ENCODE assay signal across 13 cellular contexts in genomic region chr1:8905582-8906191, GRCh38. TPM values are rescaled to one million over a fixed set of nuclear protein-coding genes. Genes with fewer than 3 reads are reported as not detected.
DNase-seq lines count a peak whose midpoint lies in the region; ATAC-seq and TF ChIP-seq lines count a peak whose summit lies in the region.
"Had no signal": no experiment of that assay in that cellular context is flagged by ENCODE, and none has a peak within 500 bp of the region (broad histone marks: within the 10 kb centered on the region; RNA-seq: fewer than 3 reads in every experiment).

No MANE protein-coding gene starts in this region.

- 50% methylated on average over 9 of the region's 9 CpGs for WGBS in smooth muscle cell (ENCODE audit: low lambda C conversion rate)

- H3K36me3 Mint-ChIP-seq in activated CD8-positive, alpha-beta T cell treated with anti-CD3 and anti-CD28 coated beads for 36 hours (ENCODE audit: low read depth) = peaks cover 25% of the 10 kb centered on the region

- peak overlapping the region; percentile 74 for H3K27ac Mint-ChIP-seq in activated CD8-positive, alpha-beta T cell treated with anti-CD3 and anti-CD28 coated beads for 36 hours

- H3K27ac ChIP-seq in HEK293 (ENCODE audit: extremely low read depth, low read depth, low read length) = no peak overlapping the region
- peak overlapping the region; percentile 81 for H3K27ac ChIP-seq in epithelial cell of prostate
- peak overlapping the region; percentile 87 for H3K27ac ChIP-seq in smooth muscle cell (ENCODE audit: low read depth)

- CTCF ChIA-PET in HEK293 (lab: Yijun Ruan, JAX) = no interaction called here
- CTCF ChIA-PET in activated CD8-positive, alpha-beta T cell treated with anti-CD3 and anti-CD28 coated beads for 36 hours (lab: Charles Lee) = interaction anchor here (2.6 kb wide), 1 partner anchor 99 kb away, joined by 11 read pairs; no protein-coding TSS in a partner anchor

- peaks cover 49% of the 10 kb centered on the region for H3K4me1 Mint-ChIP-seq in activated CD8-positive, alpha-beta T cell treated with anti-CD3 and anti-CD28 coated beads for 36 hours (ENCODE audit: low read depth)

- no peaks in the 10 kb centered on the region for H3K79me2 ChIP-seq in smooth muscle cell (ENCODE audit: low read depth)

- intact Hi-C loops in activated CD8-positive, alpha-beta T cell treated with anti-CD3 and anti-CD28 coated beads for 36 hours (cut with micrococcal nuclease) = no loop called here

- H3K4me2 ChIP-seq in smooth muscle cell = peak overlapping the region; percentile 39

- H3K27me3 Mint-ChIP-seq in activated CD8-positive, alpha-beta T cell treated with anti-CD3 and anti-CD28 coated beads for 36 hours = no peaks in the 10 kb centered on the region

- no peaks in the 10 kb centered on the region for H3K27me3 ChIP-seq in smooth muscle cell (ENCODE audit: low read depth)

- DNase-seq in activated CD8-positive, alpha-beta T cell treated with anti-CD3 and anti-CD28 coated beads for 36 hours = no peak
- DNase-seq in epithelial cell of prostate (ENCODE audit: low read depth, low spot score) = no peak
- DNase-seq in smooth muscle cell (lab: John Stamatoyannopoulos, UW; ENCODE audit: unreplicated experiment) = no peak
- no peak for DNase-seq in retina
- DNase-seq in OCI-M2 (lab: John Stamatoyannopoulos, UW; ENCODE audit: unreplicated experiment) = no peak
- no peak for DNase-seq in NCI-H2029 treated with DMSO at 0.1 percent for 48 hours (lab: John Stamatoyannopoulos, UW)
- DNase-seq: activated CD4-positive, alpha-beta T cell treated with anti-CD3 and anti-CD28 coated beads, Interleukin-2, amount 50 U/mL, for 4 hours; caudate nucleus; DMS79 treated with DMSO at 0.1 percent for 48 hours; hippocampal formation; midbrain; Right ventricle myocardium superior had no signal

- no peaks in the 10 kb centered on the region for H3K4me1 ChIP-seq in HEK293 (ENCODE audit: control insufficient read depth, insufficient read depth, low read length)
- H3K4me1 ChIP-seq in smooth muscle cell (ENCODE audit: low read depth) = peaks cover 24% of the 10 kb centered on the region

- peaks cover 32% of the 10 kb centered on the region for H3F3A ChIP-seq in smooth muscle cell (ENCODE audit: low read depth)

- peak overlapping the region; percentile 13 for H3K9ac ChIP-seq in smooth muscle cell (ENCODE audit: low read depth)

- POLR2A ChIA-PET in HEK293 (lab: Yijun Ruan, JAX) = no interaction called here
- POLR2A ChIA-PET in activated CD8-positive, alpha-beta T cell treated with anti-CD3 and anti-CD28 coated beads for 36 hours (lab: Charles Lee) = interaction anchor here (0.6 to 1.0 kb wide), 2 partner anchors 34 to 66 kb away, joined by 3 read pairs; no protein-coding TSS in a partner anchor

- no peaks in the 10 kb centered on the region for H3K9me3 ChIP-seq in HEK293 (ENCODE audit: control insufficient read depth, insufficient read depth, low read depth, low read length)
- no peaks in the 10 kb centered on the region for H3K9me3 ChIP-seq in smooth muscle cell (replicated peaks; ENCODE audit: low read depth)

- peak overlapping the region; percentile 69 for H2AFZ ChIP-seq in smooth muscle cell (ENCODE audit: low read depth)

- TF ChIP-seq CTCF in HEK293 (tag by site-specific recombination; IDR thresholded peaks at IDR 0.05) (no peak), smooth muscle cell (IDR thresholded peaks at IDR 0.05; ENCODE audit: borderline replicate concordance, insufficient read depth, poor library complexity, severe bottlenecking) (no peak)
- no peak for TF ChIP-seq CTCF in activated CD8-positive, alpha-beta T cell treated with anti-CD3 and anti-CD28 coated beads for 36 hours (IDR thresholded peaks at IDR 0.05)

- no peak for ATAC-seq in activated CD8-positive, alpha-beta T cell treated with anti-CD3 and anti-CD28 coated beads for 36 hours

- H3K36me3 ChIP-seq in HEK293 (ENCODE audit: control insufficient read depth in 2 of 2, insufficient read depth in 1 of 2, low read length in 2 of 2) = no peaks in the 10 kb centered on the region
- H3K36me3 ChIP-seq in smooth muscle cell (ENCODE audit: low read depth) = no peaks in the 10 kb centered on the region

- H4K20me1 ChIP-seq in smooth muscle cell (ENCODE audit: low read depth) = no peaks in the 10 kb centered on the region

- H3K9me3 Mint-ChIP-seq in activated CD8-positive, alpha-beta T cell treated with anti-CD3 and anti-CD28 coated beads for 36 hours = peaks cover 4% of the 10 kb centered on the region

- no peak overlapping the region for H3K4me3 Mint-ChIP-seq in activated CD8-positive, alpha-beta T cell treated with anti-CD3 and anti-CD28 coated beads for 36 hours

- no peak overlapping the region for H3K4me3 ChIP-seq in HEK293 (ENCODE audit: low read depth, low read length)
- H3K4me3 ChIP-seq in smooth muscle cell = no peak overlapping the region

TF ChIP-seq in HEK293, 187 proteins besides CTCF, POLR2A, EP300 and RAD21:
- TF ChIP-seq KLF1 (tag by site-specific recombination; IDR thresholded peaks at IDR 0.05) (peak; percentile 63; the same call in 1 of the 2 replicates), ATF2 (tag by site-specific recombination; IDR thresholded peaks at IDR 0.05; ENCODE audit: low read depth) (no peak), PRDM1 (tag by site-specific recombination; IDR thresholded peaks at IDR 0.05) (no peak)

RNA-seq across cellular contexts. Expression of gene ENO1, which starts 27.2 kb away (rescaled TPM):
- total RNA-seq in activated CD8-positive, alpha-beta T cell treated with anti-CD3 and anti-CD28 coated beads for 36 hours = 1,000 to 10,000 TPM; 4,199 to 4,245 TPM
- total RNA-seq in smooth muscle cell = 1,276 and 1,376 TPM in 2 replicates
- polyA plus RNA-seq in smooth muscle cell = 2,156 and 2,235 TPM in 2 replicates

RNA-seq across cellular contexts. Expression of gene CA6, which starts 40.0 kb away (rescaled TPM):
- 1 to 10 TPM; 3.5 to 3.9 TPM for total RNA-seq in activated CD8-positive, alpha-beta T cell treated with anti-CD3 and anti-CD28 coated beads for 36 hours
- not detected in 2 replicates for total RNA-seq in smooth muscle cell
- not detected in 2 replicates for polyA plus RNA-seq in smooth muscle cell
- total RNA-seq: Right ventricle myocardium superior had no signal
